In the genomic region with DNA sequence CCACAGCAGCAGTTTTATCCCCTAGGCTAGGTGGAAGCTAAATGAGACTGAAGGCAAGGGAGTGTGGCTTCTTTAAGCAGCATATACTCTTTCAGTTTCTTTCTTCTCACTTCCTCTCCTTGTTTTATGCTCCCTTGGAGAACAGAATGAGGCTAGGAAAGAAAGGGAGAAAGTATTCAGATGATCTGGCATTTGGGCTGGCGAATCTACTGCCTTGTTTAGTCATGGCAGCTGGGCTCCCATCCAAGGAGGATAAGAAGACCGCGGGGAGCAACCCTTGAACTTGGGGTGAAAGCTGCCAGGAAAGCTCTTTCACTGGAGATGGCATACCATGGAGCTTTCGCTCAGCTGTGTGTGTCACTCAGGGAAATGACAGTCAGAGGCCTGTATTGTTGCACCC, we compare ENCODE assay signal across 8 cellular contexts.
DNase-seq lines count a peak whose midpoint lies in the region; ATAC-seq and TF ChIP-seq lines count a peak whose summit lies in the region.

No MANE protein-coding gene starts in this region.

- TF ChIP-seq CTCF in WTC11 (IDR thresholded peaks at IDR 0.05): no peak

- H3K27me3 Mint-ChIP-seq in WTC11 (ENCODE audit: low read depth): no peaks in the 10 kb centered on the region; the same call in 1 of the 2 replicates

- in situ Hi-C loops in HAP-1 (cut with MboI; ENCODE audit: low sequenced_read_pairs): no loop called here

- no peaks in the 10 kb centered on the region for H3K79me2 ChIP-seq in Karpas-422 (ENCODE audit: low read length)

- no peaks in the 10 kb centered on the region for H3K9me3 Mint-ChIP-seq in WTC11

- DNase-seq in GM04503 (ENCODE audit: low read depth) (peak; percentile 10), OCI-M1 (lab: John Stamatoyannopoulos, UW) (peak; percentile 64), hepatic stellate cell (ENCODE audit: low spot score) (peak; percentile 7), Karpas-422 (no peak), WTC11 (ENCODE audit: low spot score) (no peak), NCI-H2029 (lab: John Stamatoyannopoulos, UW) (no peak), HAP-1 (ENCODE audit: low spot score in 2 of 2) (no peak)

- H3K27ac Mint-ChIP-seq in WTC11: no peak overlapping the region

- H3K27ac ChIP-seq in Karpas-422 (ENCODE audit: low read length): no peak overlapping the region

- H3K4me3 Mint-ChIP-seq in WTC11: no peak overlapping the region

- no peak overlapping the region for H3K4me2 ChIP-seq in Karpas-422 (ENCODE audit: low read depth, low read length, poor library complexity, severe bottlenecking)

- no peaks in the 10 kb centered on the region for H3K4me1 ChIP-seq in Karpas-422 (ENCODE audit: low read length)
- H3K4me1 ChIP-seq in HAP-1: no peaks in the 10 kb centered on the region

- peak; percentile 75 for ATAC-seq in GM21825 (IDR thresholded peaks at IDR 0.05; ENCODE audit: unreplicated experiment)
- ATAC-seq in WTC11: no peak

- no peaks in the 10 kb centered on the region for H3K36me3 Mint-ChIP-seq in WTC11

- no peak overlapping the region for H3K4me3 ChIP-seq in Karpas-422 (ENCODE audit: low read length)
- H3K4me3 ChIP-seq in HAP-1: no peak overlapping the region

- H3K9me2 ChIP-seq in Karpas-422 (replicated peaks; ENCODE audit: insufficient read depth, low read length): no peaks in the 10 kb centered on the region

- H2AFZ ChIP-seq in Karpas-422 (ENCODE audit: low read length): no peak overlapping the region

- H3K9me3 ChIP-seq in Karpas-422 (ENCODE audit: low read length) (no peaks in the 10 kb centered on the region), HAP-1 (no peaks in the 10 kb centered on the region)

- H3K9ac ChIP-seq in Karpas-422 (ENCODE audit: low read length): no peak overlapping the region

- POLR2A ChIA-PET in WTC11 (lab: Charles Lee): no interaction called here

- H3K27me3 ChIP-seq in Karpas-422 (ENCODE audit: low read length) (no peaks in the 10 kb centered on the region), HAP-1 (ENCODE audit: low read depth) (no peaks in the 10 kb centered on the region)

- CTCF ChIA-PET in WTC11 (lab: Charles Lee): no interaction called here

- H3K36me3 ChIP-seq in Karpas-422 (ENCODE audit: insufficient read depth, low read length) (no peaks in the 10 kb centered on the region), HAP-1 (replicated peaks) (no peaks in the 10 kb centered on the region)

- H3K4me1 Mint-ChIP-seq in WTC11: no peaks in the 10 kb centered on the region

- no peaks in the 10 kb centered on the region for H4K20me1 ChIP-seq in Karpas-422 (ENCODE audit: insufficient read depth, low read depth, low read length)

TF ChIP-seq in WTC11, 78 proteins besides CTCF, POLR2A, EP300 and RAD21:
- TF ChIP-seq, protein P1, sequence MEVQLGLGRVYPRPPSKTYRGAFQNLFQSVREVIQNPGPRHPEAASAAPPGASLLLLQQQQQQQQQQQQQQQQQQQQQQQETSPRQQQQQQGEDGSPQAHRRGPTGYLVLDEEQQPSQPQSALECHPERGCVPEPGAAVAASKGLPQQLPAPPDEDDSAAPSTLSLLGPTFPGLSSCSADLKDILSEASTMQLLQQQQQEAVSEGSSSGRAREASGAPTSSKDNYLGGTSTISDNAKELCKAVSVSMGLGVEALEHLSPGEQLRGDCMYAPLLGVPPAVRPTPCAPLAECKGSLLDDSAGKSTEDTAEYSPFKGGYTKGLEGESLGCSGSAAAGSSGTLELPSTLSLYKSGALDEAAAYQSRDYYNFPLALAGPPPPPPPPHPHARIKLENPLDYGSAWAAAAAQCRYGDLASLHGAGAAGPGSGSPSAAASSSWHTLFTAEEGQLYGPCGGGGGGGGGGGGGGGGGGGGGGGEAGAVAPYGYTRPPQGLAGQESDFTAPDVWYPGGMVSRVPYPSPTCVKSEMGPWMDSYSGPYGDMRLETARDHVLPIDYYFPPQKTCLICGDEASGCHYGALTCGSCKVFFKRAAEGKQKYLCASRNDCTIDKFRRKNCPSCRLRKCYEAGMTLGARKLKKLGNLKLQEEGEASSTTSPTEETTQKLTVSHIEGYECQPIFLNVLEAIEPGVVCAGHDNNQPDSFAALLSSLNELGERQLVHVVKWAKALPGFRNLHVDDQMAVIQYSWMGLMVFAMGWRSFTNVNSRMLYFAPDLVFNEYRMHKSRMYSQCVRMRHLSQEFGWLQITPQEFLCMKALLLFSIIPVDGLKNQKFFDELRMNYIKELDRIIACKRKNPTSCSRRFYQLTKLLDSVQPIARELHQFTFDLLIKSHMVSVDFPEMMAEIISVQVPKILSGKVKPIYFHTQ (CRISPR knock-in tag; IDR thresholded peaks at IDR 0.05): no peak
- TF ChIP-seq, protein P2, sequence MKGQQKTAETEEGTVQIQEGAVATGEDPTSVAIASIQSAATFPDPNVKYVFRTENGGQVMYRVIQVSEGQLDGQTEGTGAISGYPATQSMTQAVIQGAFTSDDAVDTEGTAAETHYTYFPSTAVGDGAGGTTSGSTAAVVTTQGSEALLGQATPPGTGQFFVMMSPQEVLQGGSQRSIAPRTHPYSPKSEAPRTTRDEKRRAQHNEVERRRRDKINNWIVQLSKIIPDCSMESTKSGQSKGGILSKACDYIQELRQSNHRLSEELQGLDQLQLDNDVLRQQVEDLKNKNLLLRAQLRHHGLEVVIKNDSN (CRISPR knock-in tag; IDR thresholded peaks at IDR 0.05): no peak
- TF ChIP-seq NR1H2 (CRISPR knock-in tag; IDR thresholded peaks at IDR 0.05) (no peak), ELF4 (CRISPR knock-in tag; IDR thresholded peaks at IDR 0.05; ENCODE audit: low read depth) (no peak), ZNF138 (CRISPR knock-in tag; conservative IDR thresholded peaks at IDR 0.05) (no peak), NR2C2 (CRISPR knock-in tag; IDR thresholded peaks at IDR 0.05) (no peak), ZNF671 (CRISPR knock-in tag; IDR thresholded peaks at IDR 0.05) (no peak), ZBTB21 (CRISPR knock-in tag; IDR thresholded peaks at IDR 0.05; ENCODE audit: borderline replicate concordance) (no peak)
- TF ChIP-seq, protein P3, sequence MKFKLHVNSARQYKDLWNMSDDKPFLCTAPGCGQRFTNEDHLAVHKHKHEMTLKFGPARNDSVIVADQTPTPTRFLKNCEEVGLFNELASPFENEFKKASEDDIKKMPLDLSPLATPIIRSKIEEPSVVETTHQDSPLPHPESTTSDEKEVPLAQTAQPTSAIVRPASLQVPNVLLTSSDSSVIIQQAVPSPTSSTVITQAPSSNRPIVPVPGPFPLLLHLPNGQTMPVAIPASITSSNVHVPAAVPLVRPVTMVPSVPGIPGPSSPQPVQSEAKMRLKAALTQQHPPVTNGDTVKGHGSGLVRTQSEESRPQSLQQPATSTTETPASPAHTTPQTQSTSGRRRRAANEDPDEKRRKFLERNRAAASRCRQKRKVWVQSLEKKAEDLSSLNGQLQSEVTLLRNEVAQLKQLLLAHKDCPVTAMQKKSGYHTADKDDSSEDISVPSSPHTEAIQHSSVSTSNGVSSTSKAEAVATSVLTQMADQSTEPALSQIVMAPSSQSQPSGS (CRISPR knock-in tag; IDR thresholded peaks at IDR 0.05; ENCODE audit: borderline replicate concordance, low read depth): no peak
- TF ChIP-seq, protein P4, sequence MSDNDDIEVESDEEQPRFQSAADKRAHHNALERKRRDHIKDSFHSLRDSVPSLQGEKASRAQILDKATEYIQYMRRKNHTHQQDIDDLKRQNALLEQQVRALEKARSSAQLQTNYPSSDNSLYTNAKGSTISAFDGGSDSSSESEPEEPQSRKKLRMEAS (CRISPR knock-in tag; IDR thresholded peaks at IDR 0.05): no peak

Comparison
In these comparisons a context has a peak if more than half of its experiments do, and no peak if none do; other contexts are left out.
1. DNase-seq: peak in GM04503 (single experiment), OCI-M1 (single experiment) and hepatic stellate cell (single experiment); none in Karpas-422 (single experiment), WTC11 (single experiment), NCI-H2029 (single experiment) and HAP-1 (0 of 2).